10 cellular contexts compared by ENCODE assay signal in genomic region chr4:10114607-10115006, GRCh38. TPM values are rescaled to one million over a fixed set of nuclear protein-coding genes. Genes with fewer than 3 reads are reported as not detected.
DNase-seq lines count a peak whose midpoint lies in the region; ATAC-seq and TF ChIP-seq lines count a peak whose summit lies in the region.
"Had no signal": no experiment of that assay in that cellular context is flagged by ENCODE, and none has a peak within 500 bp of the region (broad histone marks: within the 10 kb centered on the region; RNA-seq: fewer than 3 reads in every experiment).

No MANE protein-coding gene starts in this region.

- H3K4me1 ChIP-seq in DOHH2 (ENCODE audit: control insufficient read depth, low read length): peaks cover 26% of the 10 kb centered on the region
- H3K4me1 ChIP-seq in gastrocnemius medialis: peaks cover 64 to 66% of the 10 kb centered on the region in 2 donors

- TF ChIP-seq CTCF in DOHH2 (IDR thresholded peaks at IDR 0.05; ENCODE audit: low read depth, low read length, poor library complexity, severe bottlenecking): no peak
- TF ChIP-seq CTCF in WTC11 (IDR thresholded peaks at IDR 0.05): no peak
- TF ChIP-seq CTCF in fibroblast of mammary gland (conservative IDR thresholded peaks at IDR 0.05; ENCODE audit: control insufficient read depth, insufficient read depth, low read depth, low read length): no peak
- no peak for TF ChIP-seq CTCF in gastrocnemius medialis (IDR thresholded peaks at IDR 0.05 in 4 of 5, conservative IDR thresholded peaks at IDR 0.05 in 1 of 5)

- H3K27ac Mint-ChIP-seq in WTC11: no peak overlapping the region

- no peak for TF ChIP-seq POLR2A in gastrocnemius medialis (IDR thresholded peaks at IDR 0.05)

- peaks cover 66% of the 10 kb centered on the region for H3K36me3 ChIP-seq in DOHH2 (ENCODE audit: control insufficient read depth, low read length)
- H3K36me3 ChIP-seq in gastrocnemius medialis: peaks cover 0 to 21% of the 10 kb centered on the region in 2 donors

- H3K9me2 ChIP-seq in DOHH2 (replicated peaks; ENCODE audit: control insufficient read depth, low read length): no peaks in the 10 kb centered on the region

- intact Hi-C loops in gastrocnemius medialis (cut with DNase I; ENCODE audit: low total_unique reads): loop anchor here (10.0 kb wide), 1 partner anchor 100 kb away; no protein-coding TSS in a partner anchor

- H3K4me3 ChIP-seq in DOHH2 (ENCODE audit: low read length) (no peak overlapping the region), fibroblast of mammary gland (ENCODE audit: control insufficient read depth, low read depth, low read length) (peak overlapping the region; percentile 77), gastrocnemius medialis (peak overlapping the region in 3 of 4 donors; percentile 65 to 80 (median 70))

- peak overlapping the region; percentile 83 for H3K4me3 Mint-ChIP-seq in WTC11

- H3K27me3 Mint-ChIP-seq in WTC11 (ENCODE audit: low read depth): no peaks in the 10 kb centered on the region

- H4K20me1 ChIP-seq in DOHH2 (ENCODE audit: control insufficient read depth, insufficient read depth, low read depth, low read length): peaks cover 24% of the 10 kb centered on the region

- POLR2A ChIA-PET in WTC11 (lab: Charles Lee): no interaction called here

- H3K9me3 Mint-ChIP-seq in WTC11: no peaks in the 10 kb centered on the region

- peak overlapping the region; percentile 76 for H3K4me2 ChIP-seq in DOHH2 (ENCODE audit: low read length)

- ATAC-seq in WTC11 (no peak), gastrocnemius medialis (no peak), GM21367 (IDR thresholded peaks at IDR 0.05; ENCODE audit: unreplicated experiment) (no peak)

- peaks cover 76% of the 10 kb centered on the region for H3K4me1 Mint-ChIP-seq in WTC11

- H3K27ac ChIP-seq in DOHH2 (ENCODE audit: low read depth, low read length): no peak overlapping the region
- H3K27ac ChIP-seq in gastrocnemius medialis: peak overlapping the region; percentile 93 to 99 (median 97)

- DNase-seq in WTC11 (ENCODE audit: low spot score) (no peak), fibroblast of mammary gland (ENCODE audit: low read depth) (no peak), gastrocnemius medialis (no peak), hypothalamus (lab: John Stamatoyannopoulos, UW) (no peak), glomerular visceral epithelial cell (ENCODE audit: extremely low spot score) (no peak)
- DNase-seq in stimulated activated naive CD4-positive, alpha-beta T cell (lab: John Stamatoyannopoulos, UW): no peak
- DNase-seq: NCI-H2171 treated with DMSO at 0.1 percent for 48 hours; stimulated activated CD4-positive, alpha-beta T cell treated with anti-CD3 and anti-CD28 coated beads, Interleukin-4, amount 100 ng/mL, for 24 hours had no signal

- no peaks in the 10 kb centered on the region for H3K9me3 ChIP-seq in DOHH2 (ENCODE audit: control insufficient read depth, insufficient read depth, low read length)
- H3K9me3 ChIP-seq in gastrocnemius medialis: no peaks in the 10 kb centered on the region

- no peaks in the 10 kb centered on the region; the same call in 1 of the 2 replicates for H3F3A ChIP-seq in DOHH2 (ENCODE audit: control insufficient read depth, insufficient read depth)

- H3K79me2 ChIP-seq in DOHH2 (ENCODE audit: control insufficient read depth, low read length): peaks cover 71% of the 10 kb centered on the region

- H3K36me3 Mint-ChIP-seq in WTC11: peaks cover 60% of the 10 kb centered on the region

- in situ Hi-C loops in gastrocnemius medialis (cut with MboI; ENCODE audit: low sequenced_read_pairs in 4 of 4): no loop called here

- H3K27me3 ChIP-seq in DOHH2 (ENCODE audit: control insufficient read depth, low read length) (no peaks in the 10 kb centered on the region), gastrocnemius medialis (no peaks in the 10 kb centered on the region)

- CTCF ChIA-PET in WTC11 (lab: Charles Lee): no interaction called here

TF ChIP-seq in WTC11, 78 proteins besides CTCF, POLR2A, EP300 and RAD21:
- TF ChIP-seq ZNF219 (CRISPR knock-in tag; IDR thresholded peaks at IDR 0.05; ENCODE audit: borderline replicate concordance) (no peak), ZNF671 (CRISPR knock-in tag; IDR thresholded peaks at IDR 0.05) (no peak), HMGA2 (CRISPR knock-in tag; IDR thresholded peaks at IDR 0.05) (no peak), SOX15 (CRISPR knock-in tag; IDR thresholded peaks at IDR 0.05) (no peak), SP1 (CRISPR knock-in tag; conservative IDR thresholded peaks at IDR 0.05) (no peak), NR2C2 (CRISPR knock-in tag; IDR thresholded peaks at IDR 0.05) (no peak), PREB (CRISPR knock-in tag; IDR thresholded peaks at IDR 0.05; ENCODE audit: borderline replicate concordance) (no peak), STAT6 (CRISPR knock-in tag; conservative IDR thresholded peaks at IDR 0.05; ENCODE audit: low read depth) (no peak), ZMAT4 (CRISPR knock-in tag; IDR thresholded peaks at IDR 0.05) (no peak), JAZF1 (CRISPR knock-in tag; IDR thresholded peaks at IDR 0.05) (no peak)
TF ChIP-seq in WTC11: peak in this region for 0.

RNA-seq across cellular contexts. Expression of gene WDR1, which starts 2.0 kb away (rescaled TPM):
- total RNA-seq in WTC11 (2021) (288 to 306 TPM (median 288 TPM) in 3 replicates), gastrocnemius medialis (10 to 100 TPM; 57.3 to 84.2 (median 72.7) TPM)
